ENCODE assay signal across 8 cellular contexts in the genomic region with DNA sequence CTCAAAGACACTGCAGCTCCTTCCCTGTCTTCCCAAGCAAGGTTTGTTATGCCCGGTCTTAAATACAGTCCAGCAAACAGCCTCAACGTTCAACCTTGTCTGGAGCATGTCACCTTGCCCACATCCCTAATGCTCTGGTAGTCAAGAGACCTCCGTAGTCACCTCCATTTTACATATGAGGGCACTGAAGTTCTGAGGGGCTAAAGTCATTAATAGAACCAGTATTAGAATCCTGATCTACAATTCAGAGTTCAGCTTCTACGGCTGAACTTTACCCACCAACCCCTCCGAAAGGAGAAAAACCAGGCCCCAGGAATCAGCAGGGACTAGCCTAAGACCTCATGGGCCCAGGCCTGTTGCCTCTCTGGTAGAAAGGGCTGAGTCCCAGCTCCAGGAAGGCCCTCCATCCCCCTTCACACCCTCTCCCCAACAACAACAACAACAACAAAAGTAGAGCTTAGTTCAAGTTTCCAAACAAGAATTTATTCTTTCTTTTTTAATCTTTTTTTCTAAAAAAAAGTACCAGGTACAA. TPM values are rescaled to one million over a fixed set of nuclear protein-coding genes. Genes with fewer than 3 reads are reported as not detected.
DNase-seq lines count a peak whose midpoint lies in the region; FAIRE-seq and TF ChIP-seq lines count a peak whose summit lies in the region.

No MANE protein-coding gene starts in this region.

- no peak for DNase-seq in T-helper 2 cell treated with Interferon-gamma antibody and Interleukin-4, amounts not matched to agents 5 μg/mL and 100 μg/mL, for 36 hours (ENCODE audit: low spot score)
- no peak for DNase-seq in T-helper 2 cell
- DNase-seq in kidney, result no peak
- DNase-seq in suprapubic skin (ENCODE audit: low spot score in 2 of 2), result no peak
- no peak for DNase-seq in NCI-H1092 treated with DMSO at 0.1 percent for 48 hours (lab: John Stamatoyannopoulos, UW)
- DNase-seq in D721Med (ENCODE audit: insufficient read length, low spot score), result no peak
- no peak for DNase-seq in hippocampal formation (lab: John Stamatoyannopoulos, UW)

- H3K27ac Mint-ChIP-seq in T-helper 2 cell treated with Interferon-gamma antibody and Interleukin-4, amounts not matched to agents 5 μg/mL and 100 μg/mL, for 36 hours, result peak overlapping the region; percentile 91

- no peak for TF ChIP-seq POLR2A in suprapubic skin (IDR thresholded peaks at IDR 0.05)

- FAIRE-seq in kidney (lab: Jason Lieb, UNC) (no peak), D721Med (lab: Jason Lieb, UNC) (no peak)

- H3K4me3 ChIP-seq in kidney (ENCODE audit: low read length in 2 of 2) (peak overlapping the region; percentile 83 to 99), suprapubic skin (peak overlapping the region; percentile 79)

- H3K27me3 Mint-ChIP-seq in T-helper 2 cell treated with Interferon-gamma antibody and Interleukin-4, amounts not matched to agents 5 μg/mL and 100 μg/mL, for 36 hours (ENCODE audit: low read depth), result no peaks in the 10 kb centered on the region

- H3K36me3 Mint-ChIP-seq in T-helper 2 cell treated with Interferon-gamma antibody and Interleukin-4, amounts not matched to agents 5 μg/mL and 100 μg/mL, for 36 hours (ENCODE audit: low read depth), result peaks cover 45% of the 10 kb centered on the region

- peaks cover 24% of the 10 kb centered on the region for H3K4me1 Mint-ChIP-seq in T-helper 2 cell treated with Interferon-gamma antibody and Interleukin-4, amounts not matched to agents 5 μg/mL and 100 μg/mL, for 36 hours (ENCODE audit: low read depth)

- peak overlapping the region; percentile 72 to 100 for H3K9ac ChIP-seq in kidney (ENCODE audit: low read length in 2 of 2)

- no peaks in the 10 kb centered on the region for H3K9me3 Mint-ChIP-seq in T-helper 2 cell treated with Interferon-gamma antibody and Interleukin-4, amounts not matched to agents 5 μg/mL and 100 μg/mL, for 36 hours

- H3K9me3 ChIP-seq in kidney (ENCODE audit: control insufficient read depth in 1 of 2, low read length in 2 of 2) (no peaks in the 10 kb centered on the region), suprapubic skin (no peaks in the 10 kb centered on the region)

- intact Hi-C loops in kidney (cut with DNase I), result no loop called here

- peak overlapping the region; percentile 98 for H3K27ac ChIP-seq in angular gyrus (ENCODE audit: low read depth, low read length)
- peak overlapping the region; percentile 28 to 80 for H3K27ac ChIP-seq in kidney (ENCODE audit: low read depth in 2 of 2, low read length in 2 of 2)
- H3K27ac ChIP-seq in suprapubic skin, result peak overlapping the region; percentile 87

- WGBS in suprapubic skin, result 30% methylated on average over 5 of the region's 5 CpGs

- H3K4me1 ChIP-seq in kidney (ENCODE audit: control insufficient read depth in 1 of 2, insufficient read depth in 1 of 2, low read depth in 1 of 2, low read length in 2 of 2) (peaks cover 15 to 20% of the 10 kb centered on the region in 2 donors), suprapubic skin (peaks cover 25% of the 10 kb centered on the region)

- peak overlapping the region; percentile 94 for H3K4me3 Mint-ChIP-seq in T-helper 2 cell treated with Interferon-gamma antibody and Interleukin-4, amounts not matched to agents 5 μg/mL and 100 μg/mL, for 36 hours

- TF ChIP-seq EP300 in suprapubic skin (IDR thresholded peaks at IDR 0.05), result no peak

- no peaks in the 10 kb centered on the region for H3K27me3 ChIP-seq in suprapubic skin

- TF ChIP-seq CTCF in kidney (IDR thresholded peaks at IDR 0.05; ENCODE audit: borderline replicate concordance, extremely low read depth, insufficient read depth) (no peak), suprapubic skin (IDR thresholded peaks at IDR 0.05) (no peak), D721Med (IDR thresholded peaks at IDR 0.05; ENCODE audit: insufficient read depth, missing control alignments) (no peak)

- H3K36me3 ChIP-seq in kidney (ENCODE audit: control insufficient read depth in 1 of 2, insufficient read depth in 2 of 2, low read length in 2 of 2), result peaks cover 25 to 38% of the 10 kb centered on the region in 2 donors
- H3K36me3 ChIP-seq in suprapubic skin, result peaks cover 63% of the 10 kb centered on the region

RNA-seq across cellular contexts. Expression of gene STOML2, which starts 0.8 kb away (rescaled TPM):
- total RNA-seq in kidney, result 81.9 TPM
- polyA plus RNA-seq in kidney (ENCODE audit: insufficient read depth, low read depth, low replicate concordance), result 150 TPM
- 10 to 100 TPM; 48.8 to 99.2 (median 91.1) TPM for total RNA-seq in suprapubic skin

RNA-seq across cellular contexts. Expression of gene PIGO, which starts 7.3 kb away (rescaled TPM):
- total RNA-seq in kidney (34.9 TPM), suprapubic skin (10 to 100 TPM; 14.5 to 26.3 (median 23.1) TPM)
- 28.1 TPM for polyA plus RNA-seq in kidney (ENCODE audit: insufficient read depth, low read depth, low replicate concordance)

RNA-seq across cellular contexts. Expression of gene ATOSB, which starts 11.9 kb away (rescaled TPM):
- total RNA-seq in kidney, result 18.6 TPM
- polyA plus RNA-seq in kidney (ENCODE audit: insufficient read depth, low read depth, low replicate concordance), result 19.5 TPM
- total RNA-seq in suprapubic skin, result 10 to 100 TPM; 16.0 to 21.9 (median 21.4) TPM

RNA-seq across cellular contexts. Expression of gene FANCG, which starts 24.0 kb away (rescaled TPM):
- total RNA-seq in kidney, result 13.8 TPM
- polyA plus RNA-seq in kidney (ENCODE audit: insufficient read depth, low read depth, low replicate concordance), result 13.5 TPM
- 10 to 100 TPM; 24.2 to 39.7 (median 28.3) TPM for total RNA-seq in suprapubic skin

RNA-seq across cellular contexts. Expression of gene VCP, which starts 31.3 kb away (rescaled TPM):
- 167 TPM for total RNA-seq in kidney
- 118 TPM for polyA plus RNA-seq in kidney (ENCODE audit: insufficient read depth, low read depth, low replicate concordance)
- 100 to 1,000 TPM; 128 to 187 (median 159) TPM for total RNA-seq in suprapubic skin
